In genomic region chr12:54455760-54456469, GRCh38 we compare ENCODE assay signal across 34 cellular contexts. TPM values are rescaled to one million over a fixed set of nuclear protein-coding genes. Genes with fewer than 3 reads are reported as not detected.
"Had no signal": no experiment of that assay in that cellular context is flagged by ENCODE, and none has a peak within 500 bp of the region (broad histone marks: within the 10 kb centered on the region; RNA-seq: fewer than 3 reads in every experiment).

No MANE protein-coding gene starts in this region.

- H3K27ac Mint-ChIP-seq: activated CD4-positive, alpha-beta T cell treated with anti-CD3 and anti-CD28 coated beads for 36 hours; activated CD4-positive, alpha-beta T cell treated with anti-CD3 and anti-CD28 coated beads, Interleukin-2, amount 10 ng/mL, durations not matched to agents 7 days and 5 days; activated CD8-positive, alpha-beta T cell treated with anti-CD3 and anti-CD28 coated beads, Interleukin-2, amount 10 ng/mL, durations not matched to agents 7 days and 5 days; activated naive CD4-positive, alpha-beta T cell treated with anti-CD3 and anti-CD28 coated beads for 36 hours; activated naive CD4-positive, alpha-beta T cell treated with anti-CD3 and anti-CD28 coated beads, Interleukin-2, amount 50 U/mL, for 72 hours; activated T-helper 1 cell treated with anti-CD3 and anti-CD28 coated beads, Interleukin-12 subunit alpha, Interleukin-12 subunit beta, Interleukin-2, Interleukin-4 antibody, amounts not matched to agents 30 ng/mL and 10 ng/mL and 1 ng/mL, durations not matched to agents 14 hours and 24 hours and 36 hours; brain; T-helper 1 cell treated with Interleukin-12 subunit alpha and Interleukin-12 subunit beta and Interleukin-4 antibody, amounts not matched to agents 30 μg/mL and 1 μg/mL, for 36 hours; T-helper 2 cell treated with Interferon-gamma antibody and Interleukin-4, amounts not matched to agents 5 μg/mL and 100 μg/mL, for 36 hours; WTC11 had no signal

- H3K4me3 ChIP-seq: adrenal gland, Peyer's patch, SJSA1 had no signal

- H3K27ac ChIP-seq: adrenal gland, Peyer's patch, SJSA1 had no signal

- DNase-seq: activated CD4-positive, alpha-beta T cell treated with anti-CD3 and anti-CD28 coated beads for 36 hours; activated CD4-positive, alpha-beta T cell treated with anti-CD3 and anti-CD28 coated beads, Interleukin-2, amount 10 ng/mL, durations not matched to agents 7 days and 5 days; activated CD4-positive, alpha-beta T cell treated with anti-CD3 and anti-CD28 coated beads, Interleukin-2, amount 50 U/mL, for 48 hours; activated CD8-positive, alpha-beta T cell treated with anti-CD3 and anti-CD28 coated beads, Interleukin-2, amount 10 ng/mL, durations not matched to agents 7 days and 5 days; activated gamma-delta T cell treated with Interleukin-2 at 50 U/mL for 16 hours; activated naive CD4-positive, alpha-beta T cell treated with anti-CD3 and anti-CD28 coated beads for 36 hours; activated T-cell treated with anti-CD3 and anti-CD28 coated beads for 4 hours; activated T-cell treated with anti-CD3 and anti-CD28 coated beads, Interleukin-2, amount 50 U/mL, for 4 hours; adrenal gland; caudate nucleus; cerebellar nuclear complex; MV-4-11; NCI-H1092; NCI-H1436 treated with DMSO at 0.1 percent for 48 hours; NCI-H1694 treated with DMSO at 0.1 percent for 48 hours; NCI-H2029; NCI-H345; NCI-H524 treated with DMSO at 0.1 percent for 48 hours; Peyer's patch; RPMI8226; SHP77 treated with DMSO at 0.1 percent for 48 hours; SK-N-SH had no signal

- H3K4me2 ChIP-seq: SK-N-SH had no signal

- H3K36me3 Mint-ChIP-seq: activated naive CD4-positive, alpha-beta T cell treated with anti-CD3 and anti-CD28 coated beads, Interleukin-2, amount 50 U/mL, for 72 hours; brain; WTC11 had no signal

- H3K4me1 Mint-ChIP-seq: activated CD4-positive, alpha-beta T cell treated with anti-CD3 and anti-CD28 coated beads for 36 hours; activated CD4-positive, alpha-beta T cell treated with anti-CD3 and anti-CD28 coated beads, Interleukin-2, amount 10 ng/mL, durations not matched to agents 7 days and 5 days; brain had no signal

- H3K9me3 ChIP-seq: adrenal gland, Peyer's patch, SJSA1, SK-N-SH had no signal

- H3K4me1 ChIP-seq: adrenal gland, Peyer's patch, SJSA1 had no signal

- H3K9ac ChIP-seq: SK-N-SH had no signal

- H3K27me3 ChIP-seq: adrenal gland, Peyer's patch had no signal

- ATAC-seq: activated CD4-positive, alpha-beta T cell treated with anti-CD3 and anti-CD28 coated beads for 36 hours; activated CD4-positive, CD25-positive, alpha-beta regulatory T cell treated with anti-CD3 and anti-CD28 coated beads, Interleukin-2, amount 50 U/mL, for 24 hours; activated CD8-positive, alpha-beta T cell treated with anti-CD3 and anti-CD28 coated beads, Interleukin-2, amount 10 ng/mL, durations not matched to agents 7 days and 5 days; activated naive CD4-positive, alpha-beta T cell treated with anti-CD3 and anti-CD28 coated beads, Interleukin-2, amount 50 U/mL, for 72 hours; activated T-cell treated with anti-CD3 and anti-CD28 coated beads, Interleukin-2, amount 50 U/mL, for 4 hours; WTC11 had no signal

- H3K9me3 Mint-ChIP-seq: activated CD4-positive, alpha-beta T cell treated with anti-CD3 and anti-CD28 coated beads, Interleukin-2, amount 10 ng/mL, durations not matched to agents 7 days and 5 days; activated naive CD4-positive, alpha-beta T cell treated with anti-CD3 and anti-CD28 coated beads for 36 hours; activated naive CD4-positive, alpha-beta T cell treated with anti-CD3 and anti-CD28 coated beads, Interleukin-2, amount 50 U/mL, for 72 hours; activated T-cell treated with anti-CD3 and anti-CD28 coated beads, Interleukin-2, amount 50 U/mL, for 4 hours; activated T-helper 1 cell treated with anti-CD3 and anti-CD28 coated beads, Interleukin-12 subunit alpha, Interleukin-12 subunit beta, Interleukin-2, Interleukin-4 antibody, amounts not matched to agents 30 ng/mL and 10 ng/mL and 1 ng/mL, durations not matched to agents 14 hours and 24 hours and 36 hours; brain; T-helper 1 cell treated with Interleukin-12 subunit alpha and Interleukin-12 subunit beta and Interleukin-4 antibody, amounts not matched to agents 30 μg/mL and 1 μg/mL, for 36 hours; T-helper 2 cell treated with Interferon-gamma antibody and Interleukin-4, amounts not matched to agents 5 μg/mL and 100 μg/mL, for 36 hours; WTC11 had no signal

- FAIRE-seq: bronchial epithelial cell, TTC549 had no signal

- H3K36me3 ChIP-seq: adrenal gland, Peyer's patch, SJSA1 had no signal

- H3K4me3 Mint-ChIP-seq: activated CD4-positive, alpha-beta T cell treated with anti-CD3 and anti-CD28 coated beads for 36 hours; activated CD4-positive, alpha-beta T cell treated with anti-CD3 and anti-CD28 coated beads, Interleukin-2, amount 10 ng/mL, durations not matched to agents 7 days and 5 days; activated CD8-positive, alpha-beta T cell treated with anti-CD3 and anti-CD28 coated beads, Interleukin-2, amount 10 ng/mL, durations not matched to agents 7 days and 5 days; activated naive CD4-positive, alpha-beta T cell treated with anti-CD3 and anti-CD28 coated beads for 36 hours; activated T-cell treated with anti-CD3 and anti-CD28 coated beads, Interleukin-2, amount 50 U/mL, for 4 hours; activated T-helper 1 cell treated with anti-CD3 and anti-CD28 coated beads, Interleukin-12 subunit alpha, Interleukin-12 subunit beta, Interleukin-2, Interleukin-4 antibody, amounts not matched to agents 30 ng/mL and 10 ng/mL and 1 ng/mL, durations not matched to agents 14 hours and 24 hours and 36 hours; brain; T-helper 1 cell treated with Interleukin-12 subunit alpha and Interleukin-12 subunit beta and Interleukin-4 antibody, amounts not matched to agents 30 μg/mL and 1 μg/mL, for 36 hours; T-helper 2 cell treated with Interferon-gamma antibody and Interleukin-4, amounts not matched to agents 5 μg/mL and 100 μg/mL, for 36 hours; WTC11 had no signal

RNA-seq across cellular contexts. Expression of gene GTSF1, which starts 17.5 kb away (rescaled TPM):
- total RNA-seq: bronchial epithelial cell, MCF 10A, NCI-H460, SJSA1 had no signal

RNA-seq across cellular contexts. Expression of gene NCKAP1L, which starts 41.6 kb away (rescaled TPM):
- total RNA-seq: bronchial epithelial cell, MCF 10A, NCI-H460, SJSA1 had no signal
